In genomic region chr9:127926961-127927456, GRCh38 we compare ENCODE assay signal across 8 cellular contexts. TPM values are rescaled to one million over a fixed set of nuclear protein-coding genes. Genes with fewer than 3 reads are reported as not detected.
DNase-seq lines count a peak whose midpoint lies in the region; ATAC-seq and TF ChIP-seq lines count a peak whose summit lies in the region.

No MANE protein-coding gene starts in this region.

- no peak for ATAC-seq in GM21786 (IDR thresholded peaks at IDR 0.05; ENCODE audit: unreplicated experiment)
- ATAC-seq in HG02884 (IDR thresholded peaks at IDR 0.05; ENCODE audit: unreplicated experiment) = no peak

- CTCF ChIA-PET in PC-9 (lab: Charles Lee) = no interaction called here

- BruUV-seq in PC-9 (replicated peaks; lab: Mats Ljungman, UMichigan) = no TSS peak

- H3K4me1 ChIP-seq in PC-9 (replicated peaks; ENCODE audit: insufficient read depth) = peaks cover 26% of the 10 kb centered on the region

- peak overlapping the region; percentile 91 for H3K4me2 ChIP-seq in PC-9

- H3K27me3 ChIP-seq in PC-9 (ENCODE audit: insufficient read depth, low read depth) = no peaks in the 10 kb centered on the region

- POLR2A ChIA-PET in PC-9 (lab: Charles Lee; ENCODE audit: unreplicated experiment) = no interaction called here

- no peaks in the 10 kb centered on the region for H3K9me2 ChIP-seq in PC-9 (ENCODE audit: insufficient read depth)

- H4K20me1 ChIP-seq in PC-9 (ENCODE audit: insufficient read depth) = 0 out of 2 replicates have a peak, but pooled peaks cover 3% of the 10 kb centered on the region

- no peak for TF ChIP-seq POLR2A in erythroblast (IDR thresholded peaks at IDR 0.05; ENCODE audit: low read length)

- intact Hi-C loops in PC-9 (cut with micrococcal nuclease; ENCODE audit: unreplicated experiment) = no loop called here

- no peak overlapping the region; the same call in 1 of the 2 replicates for H3K4me3 ChIP-seq in PC-9
- peak overlapping the region; percentile 50 for H3K4me3 ChIP-seq in retinal pigment epithelial cell (ENCODE audit: low read length)

- H3K79me2 ChIP-seq in PC-9 (ENCODE audit: low read depth) = no peaks in the 10 kb centered on the region

- H3K27ac ChIP-seq in PC-9 = no peak overlapping the region

- H3F3A ChIP-seq in PC-9 (ENCODE audit: insufficient read depth, low read depth) = peaks cover 64% of the 10 kb centered on the region

- H3K9me3 ChIP-seq in PC-9 (ENCODE audit: insufficient read depth, low read depth) = no peaks in the 10 kb centered on the region

- TF ChIP-seq CTCF in PC-9 (conservative IDR thresholded peaks at IDR 0.05) = no peak
- TF ChIP-seq CTCF in retinal pigment epithelial cell (conservative IDR thresholded peaks at IDR 0.05; ENCODE audit: low read depth, low read length) = no peak
- TF ChIP-seq CTCF in GM20000 (IDR thresholded peaks at IDR 0.05; ENCODE audit: extremely low read depth, missing control alignments) = no peak

- no peaks in the 10 kb centered on the region for H3K36me3 ChIP-seq in PC-9 (ENCODE audit: low read depth)

- peak; percentile 66 for DNase-seq in NCI-H510A treated with DMSO at 0.1 percent for 48 hours (lab: John Stamatoyannopoulos, UW)
- no peak for DNase-seq in NCI-H510A (lab: John Stamatoyannopoulos, UW)
- no peak for DNase-seq in PC-9
- peak; percentile 36 to 45 for DNase-seq in erythroblast (lab: John Stamatoyannopoulos, UW)
- DNase-seq in retinal pigment epithelial cell (ENCODE audit: low read depth) = no peak
- DNase-seq in GM20000 (ENCODE audit: low spot score) = no peak

- H2AFZ ChIP-seq in PC-9 = no peak overlapping the region

RNA-seq across cellular contexts. Expression of gene PIP5KL1, which starts 3.6 kb away (rescaled TPM):
- total RNA-seq in PC-9 (2021) = 21.9 and 22.5 TPM in 2 replicates

RNA-seq across cellular contexts. Expression of gene ST6GALNAC4, which starts 10.2 kb away (rescaled TPM):
- 28.3 and 44.3 TPM in 2 replicates for total RNA-seq in PC-9 (2021)

RNA-seq across cellular contexts. Expression of gene DPM2, which starts 10.6 kb away (rescaled TPM):
- total RNA-seq in PC-9 (2021) = 65.5 and 79.4 TPM in 2 replicates

RNA-seq across cellular contexts. Expression of gene ST6GALNAC6, which starts 27.6 kb away (rescaled TPM):
- total RNA-seq in PC-9 (2021) = 23.3 and 27.6 TPM in 2 replicates

RNA-seq across cellular contexts. Expression of gene AK1, which starts 49.5 kb away (rescaled TPM):
- total RNA-seq in PC-9 (2021) = 84.5 and 86.8 TPM in 2 replicates

Comparison
In these comparisons a context has a peak if more than half of its experiments do, and no peak if none do; other contexts are left out.
1. DNase-seq: peak in NCI-H510A treated with DMSO at 0.1 percent for 48 hours (single experiment) and erythroblast (2 of 2); none in NCI-H510A (single experiment), PC-9 (0 of 2), retinal pigment epithelial cell (single experiment) and GM20000 (single experiment).